ENCODE assay signal across 11 cellular contexts in genomic region chr3:29903600-29903999, GRCh38.
"Had no signal": no experiment of that assay in that cellular context is flagged by ENCODE, and none has a peak within 500 bp of the region (broad histone marks: within the 10 kb centered on the region; RNA-seq: fewer than 3 reads in every experiment).

No MANE protein-coding gene starts in this region.

- H3K9me3 Mint-ChIP-seq: GM23338, H9, HFFc6 had no signal

- H3K9ac ChIP-seq: GM23248 had no signal

- H3K4me2 ChIP-seq: GM23338 had no signal

- H3K4me1 Mint-ChIP-seq: H9 had no signal

- H3K4me3 ChIP-seq: GM23248, GM23338, HAP-1 had no signal

- H3K36me3 ChIP-seq: HAP-1 had no signal

- H3K9me3 ChIP-seq: HAP-1 had no signal

- H3K4me3 Mint-ChIP-seq: GM23338, H9, HFFc6 had no signal

- H3K27ac ChIP-seq: GM23248 had no signal

- DNase-seq: GM23248, GOT3, H7, H9, HCEC 1CT, HFFc6 had no signal

- H3K27ac Mint-ChIP-seq: GM23338, H9, HFFc6 had no signal

- FAIRE-seq: H1, H54 had no signal

- ATAC-seq: GM23338, HCT116 had no signal

- H2AFZ ChIP-seq: GM23248, GM23338 had no signal

- H3K4me1 ChIP-seq: HAP-1 had no signal
